ENCODE assay signal across 13 cellular contexts in genomic region chr12:53585726-53586125, GRCh38. TPM values are rescaled to one million over a fixed set of nuclear protein-coding genes. Genes with fewer than 3 reads are reported as not detected.
A peak's percentile ranks its signal among the peaks of the same experiment; 100 is the strongest.
DNase-seq lines count a peak whose midpoint lies in the region; ATAC-seq lines count a peak whose summit lies in the region.
"Had no signal": no experiment of that assay in that cellular context is flagged by ENCODE, and none has a peak within 500 bp of the region (broad histone marks: within the 10 kb centered on the region; RNA-seq: fewer than 3 reads in every experiment).

No MANE protein-coding gene starts in this region.

- no peak for DNase-seq in Right ventricle myocardium superior
- no peak for DNase-seq in cardiac septum (ENCODE audit: low spot score)
- peak; percentile 92 for DNase-seq in NCI-H82 treated with DMSO at 0.1 percent for 48 hours (lab: John Stamatoyannopoulos, UW; ENCODE audit: unreplicated experiment)
- no peak for DNase-seq in GDM1 (lab: John Stamatoyannopoulos, UW)
- no peak for DNase-seq in NCI-H1930 (lab: John Stamatoyannopoulos, UW)
- no peak for DNase-seq in activated naive CD4-positive, alpha-beta T cell (lab: John Stamatoyannopoulos, UW)
- DNase-seq in globus pallidus (ENCODE audit: low spot score), result no peak
- DNase-seq: activated T-cell treated with anti-CD3 and anti-CD28 coated beads, Interleukin-2, amount 50 U/mL, for 24 hours; nephron progenitor cell; stimulated activated CD4-positive, alpha-beta T cell treated with anti-CD3 and anti-CD28 coated beads, Interleukin-2, amount 100 ng/mL, for 48 hours had no signal

- ATAC-seq in Right ventricle myocardium superior (ENCODE audit: poor library complexity) (peak; percentile 71), HG02943 (IDR thresholded peaks at IDR 0.05; ENCODE audit: low read depth, unreplicated experiment) (peak; percentile 79)
- ATAC-seq: A549, Panc1 had no signal

- intact Hi-C loops in Right ventricle myocardium superior (cut with DNase I), result no loop called here
- intact Hi-C loops in cardiac septum (cut with DNase I), result no loop called here

RNA-seq across cellular contexts. Expression of gene ATF7, which starts 40.5 kb away (rescaled TPM):
- 29.1 TPM for total RNA-seq in Right ventricle myocardium superior
- total RNA-seq in cardiac septum, result 33.5 TPM
